ENCODE assay signal across 1 cellular context in the genomic region with DNA sequence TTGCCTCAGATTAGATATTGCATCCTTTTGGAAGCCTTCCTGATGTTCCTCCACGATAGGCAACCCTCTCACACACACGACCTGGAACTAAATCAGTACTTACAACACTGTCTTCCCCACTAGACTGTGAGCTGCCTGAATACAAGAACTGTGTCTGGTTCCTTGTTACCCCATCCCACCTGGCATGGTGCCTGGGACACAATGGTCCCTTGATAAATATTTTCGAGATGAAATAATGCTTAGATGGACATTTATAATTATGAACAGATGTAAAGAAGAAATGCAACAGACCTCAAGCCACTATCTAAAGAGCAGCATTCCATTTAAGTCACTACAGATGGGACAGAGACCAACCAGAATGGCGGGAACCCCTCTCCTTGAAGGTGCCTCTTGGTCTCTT.
TF ChIP-seq lines count a peak whose summit lies in the region.

No MANE protein-coding gene starts in this region.

TF ChIP-seq in SK-N-SH treated with all-trans-retinoic acid at 6 μM for 48 hours, 23 proteins besides CTCF, POLR2A, EP300 and RAD21 (continued from another document):
- TF ChIP-seq, protein P1, sequence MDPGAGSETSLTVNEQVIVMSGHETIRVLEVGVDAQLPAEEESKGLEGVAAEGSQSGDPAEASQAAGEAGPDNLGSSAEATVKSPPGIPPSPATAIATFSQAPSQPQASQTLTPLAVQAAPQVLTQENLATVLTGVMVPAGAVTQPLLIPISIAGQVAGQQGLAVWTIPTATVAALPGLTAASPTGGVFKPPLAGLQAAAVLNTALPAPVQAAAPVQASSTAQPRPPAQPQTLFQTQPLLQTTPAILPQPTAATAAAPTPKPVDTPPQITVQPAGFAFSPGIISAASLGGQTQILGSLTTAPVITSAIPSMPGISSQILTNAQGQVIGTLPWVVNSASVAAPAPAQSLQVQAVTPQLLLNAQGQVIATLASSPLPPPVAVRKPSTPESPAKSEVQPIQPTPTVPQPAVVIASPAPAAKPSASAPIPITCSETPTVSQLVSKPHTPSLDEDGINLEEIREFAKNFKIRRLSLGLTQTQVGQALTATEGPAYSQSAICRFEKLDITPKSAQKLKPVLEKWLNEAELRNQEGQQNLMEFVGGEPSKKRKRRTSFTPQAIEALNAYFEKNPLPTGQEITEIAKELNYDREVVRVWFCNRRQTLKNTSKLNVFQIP (CRISPR knock-in tag; IDR thresholded peaks at IDR 0.05; ENCODE audit: borderline replicate concordance, low read depth): no peak
- TF ChIP-seq SNAI2 (CRISPR knock-in tag; IDR thresholded peaks at IDR 0.05) (no peak), ZFP3 (CRISPR knock-in tag; IDR thresholded peaks at IDR 0.05) (no peak), GLIS3 (CRISPR knock-in tag; IDR thresholded peaks at IDR 0.05) (no peak), ARNTL (CRISPR knock-in tag; IDR thresholded peaks at IDR 0.05; ENCODE audit: borderline replicate concordance, low read depth) (no peak), TOX (CRISPR knock-in tag; IDR thresholded peaks at IDR 0.05; ENCODE audit: borderline replicate concordance) (no peak), RARB (CRISPR knock-in tag; IDR thresholded peaks at IDR 0.05) (no peak), ZNF70 (CRISPR knock-in tag; IDR thresholded peaks at IDR 0.05) (no peak), ISL1 (CRISPR knock-in tag; IDR thresholded peaks at IDR 0.05) (no peak), BACH2 (CRISPR knock-in tag; IDR thresholded peaks at IDR 0.05; ENCODE audit: borderline replicate concordance) (no peak)
- TF ChIP-seq, protein P2, sequence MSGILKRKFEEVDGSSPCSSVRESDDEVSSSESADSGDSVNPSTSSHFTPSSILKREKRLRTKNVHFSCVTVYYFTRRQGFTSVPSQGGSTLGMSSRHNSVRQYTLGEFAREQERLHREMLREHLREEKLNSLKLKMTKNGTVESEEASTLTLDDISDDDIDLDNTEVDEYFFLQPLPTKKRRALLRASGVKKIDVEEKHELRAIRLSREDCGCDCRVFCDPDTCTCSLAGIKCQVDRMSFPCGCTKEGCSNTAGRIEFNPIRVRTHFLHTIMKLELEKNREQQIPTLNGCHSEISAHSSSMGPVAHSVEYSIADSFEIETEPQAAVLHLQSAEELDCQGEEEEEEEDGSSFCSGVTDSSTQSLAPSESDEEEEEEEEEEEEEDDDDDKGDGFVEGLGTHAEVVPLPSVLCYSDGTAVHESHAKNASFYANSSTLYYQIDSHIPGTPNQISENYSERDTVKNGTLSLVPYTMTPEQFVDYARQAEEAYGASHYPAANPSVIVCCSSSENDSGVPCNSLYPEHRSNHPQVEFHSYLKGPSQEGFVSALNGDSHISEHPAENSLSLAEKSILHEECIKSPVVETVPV (CRISPR knock-in tag; IDR thresholded peaks at IDR 0.05): no peak
- TF ChIP-seq, protein P3, sequence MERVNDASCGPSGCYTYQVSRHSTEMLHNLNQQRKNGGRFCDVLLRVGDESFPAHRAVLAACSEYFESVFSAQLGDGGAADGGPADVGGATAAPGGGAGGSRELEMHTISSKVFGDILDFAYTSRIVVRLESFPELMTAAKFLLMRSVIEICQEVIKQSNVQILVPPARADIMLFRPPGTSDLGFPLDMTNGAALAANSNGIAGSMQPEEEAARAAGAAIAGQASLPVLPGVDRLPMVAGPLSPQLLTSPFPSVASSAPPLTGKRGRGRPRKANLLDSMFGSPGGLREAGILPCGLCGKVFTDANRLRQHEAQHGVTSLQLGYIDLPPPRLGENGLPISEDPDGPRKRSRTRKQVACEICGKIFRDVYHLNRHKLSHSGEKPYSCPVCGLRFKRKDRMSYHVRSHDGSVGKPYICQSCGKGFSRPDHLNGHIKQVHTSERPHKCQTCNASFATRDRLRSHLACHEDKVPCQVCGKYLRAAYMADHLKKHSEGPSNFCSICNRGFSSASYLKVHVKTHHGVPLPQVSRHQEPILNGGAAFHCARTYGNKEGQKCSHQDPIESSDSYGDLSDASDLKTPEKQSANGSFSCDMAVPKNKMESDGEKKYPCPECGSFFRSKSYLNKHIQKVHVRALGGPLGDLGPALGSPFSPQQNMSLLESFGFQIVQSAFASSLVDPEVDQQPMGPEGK (CRISPR knock-in tag; IDR thresholded peaks at IDR 0.05; ENCODE audit: borderline replicate concordance): no peak
- TF ChIP-seq, protein P4, sequence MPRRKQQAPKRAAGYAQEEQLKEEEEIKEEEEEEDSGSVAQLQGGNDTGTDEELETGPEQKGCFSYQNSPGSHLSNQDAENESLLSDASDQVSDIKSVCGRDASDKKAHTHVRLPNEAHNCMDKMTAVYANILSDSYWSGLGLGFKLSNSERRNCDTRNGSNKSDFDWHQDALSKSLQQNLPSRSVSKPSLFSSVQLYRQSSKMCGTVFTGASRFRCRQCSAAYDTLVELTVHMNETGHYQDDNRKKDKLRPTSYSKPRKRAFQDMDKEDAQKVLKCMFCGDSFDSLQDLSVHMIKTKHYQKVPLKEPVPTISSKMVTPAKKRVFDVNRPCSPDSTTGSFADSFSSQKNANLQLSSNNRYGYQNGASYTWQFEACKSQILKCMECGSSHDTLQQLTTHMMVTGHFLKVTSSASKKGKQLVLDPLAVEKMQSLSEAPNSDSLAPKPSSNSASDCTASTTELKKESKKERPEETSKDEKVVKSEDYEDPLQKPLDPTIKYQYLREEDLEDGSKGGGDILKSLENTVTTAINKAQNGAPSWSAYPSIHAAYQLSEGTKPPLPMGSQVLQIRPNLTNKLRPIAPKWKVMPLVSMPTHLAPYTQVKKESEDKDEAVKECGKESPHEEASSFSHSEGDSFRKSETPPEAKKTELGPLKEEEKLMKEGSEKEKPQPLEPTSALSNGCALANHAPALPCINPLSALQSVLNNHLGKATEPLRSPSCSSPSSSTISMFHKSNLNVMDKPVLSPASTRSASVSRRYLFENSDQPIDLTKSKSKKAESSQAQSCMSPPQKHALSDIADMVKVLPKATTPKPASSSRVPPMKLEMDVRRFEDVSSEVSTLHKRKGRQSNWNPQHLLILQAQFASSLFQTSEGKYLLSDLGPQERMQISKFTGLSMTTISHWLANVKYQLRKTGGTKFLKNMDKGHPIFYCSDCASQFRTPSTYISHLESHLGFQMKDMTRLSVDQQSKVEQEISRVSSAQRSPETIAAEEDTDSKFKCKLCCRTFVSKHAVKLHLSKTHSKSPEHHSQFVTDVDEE (CRISPR knock-in tag; IDR thresholded peaks at IDR 0.05): no peak
TF ChIP-seq in SK-N-SH treated with all-trans-retinoic acid at 6 μM for 48 hours: peak in this region for 0.
